2 cellular contexts compared by ENCODE assay signal in the genomic region with DNA sequence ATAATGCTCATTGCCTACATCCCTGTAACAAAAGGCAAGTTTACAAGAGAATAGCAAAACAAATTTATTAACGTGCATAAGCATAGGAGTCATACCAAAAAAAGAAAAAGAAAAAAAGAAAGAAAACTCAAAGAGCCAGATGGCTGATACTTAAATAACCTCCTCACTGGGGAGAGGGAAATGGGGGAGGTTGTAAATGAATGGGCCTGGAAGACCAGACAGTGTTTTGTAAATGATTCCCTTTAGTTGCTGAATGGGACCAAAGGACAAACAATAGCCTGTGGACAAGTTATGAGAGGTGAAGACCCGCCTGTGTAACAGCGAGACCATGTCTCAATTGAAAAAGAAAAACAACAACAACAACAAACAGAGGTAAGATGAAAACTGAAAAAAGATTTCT.
TF ChIP-seq lines count a peak whose summit lies in the region.

No MANE protein-coding gene starts in this region.

TF ChIP-seq in SK-N-SH, 30 proteins besides CTCF, POLR2A, EP300 and RAD21 (continued from another document):
- TF ChIP-seq, protein P1, sequence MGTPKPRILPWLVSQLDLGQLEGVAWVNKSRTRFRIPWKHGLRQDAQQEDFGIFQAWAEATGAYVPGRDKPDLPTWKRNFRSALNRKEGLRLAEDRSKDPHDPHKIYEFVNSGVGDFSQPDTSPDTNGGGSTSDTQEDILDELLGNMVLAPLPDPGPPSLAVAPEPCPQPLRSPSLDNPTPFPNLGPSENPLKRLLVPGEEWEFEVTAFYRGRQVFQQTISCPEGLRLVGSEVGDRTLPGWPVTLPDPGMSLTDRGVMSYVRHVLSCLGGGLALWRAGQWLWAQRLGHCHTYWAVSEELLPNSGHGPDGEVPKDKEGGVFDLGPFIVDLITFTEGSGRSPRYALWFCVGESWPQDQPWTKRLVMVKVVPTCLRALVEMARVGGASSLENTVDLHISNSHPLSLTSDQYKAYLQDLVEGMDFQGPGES (IDR thresholded peaks at IDR 0.05; ENCODE audit: low read depth, low read length), result no peak
- TF ChIP-seq, protein P2, sequence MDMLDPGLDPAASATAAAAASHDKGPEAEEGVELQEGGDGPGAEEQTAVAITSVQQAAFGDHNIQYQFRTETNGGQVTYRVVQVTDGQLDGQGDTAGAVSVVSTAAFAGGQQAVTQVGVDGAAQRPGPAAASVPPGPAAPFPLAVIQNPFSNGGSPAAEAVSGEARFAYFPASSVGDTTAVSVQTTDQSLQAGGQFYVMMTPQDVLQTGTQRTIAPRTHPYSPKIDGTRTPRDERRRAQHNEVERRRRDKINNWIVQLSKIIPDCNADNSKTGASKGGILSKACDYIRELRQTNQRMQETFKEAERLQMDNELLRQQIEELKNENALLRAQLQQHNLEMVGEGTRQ (IDR thresholded peaks at IDR 0.05; ENCODE audit: borderline replicate concordance, low read depth, low read length), result no peak
- TF ChIP-seq USF1 (IDR thresholded peaks at IDR 0.05; ENCODE audit: borderline replicate concordance, low read depth) (no peak), MAX (IDR thresholded peaks at IDR 0.05; ENCODE audit: low read depth) (no peak), GABPA (IDR thresholded peaks at IDR 0.05; ENCODE audit: low read depth) (no peak), FOSL2 (IDR thresholded peaks at IDR 0.05; ENCODE audit: borderline replicate concordance, low read depth) (no peak), SIN3A (IDR thresholded peaks at IDR 0.05; ENCODE audit: borderline replicate concordance, low read depth, low read length) (no peak), JUND (IDR thresholded peaks at IDR 0.05) (no peak), TAF1 (IDR thresholded peaks at IDR 0.05; ENCODE audit: borderline replicate concordance, low read depth, low read length) (no peak), RCOR1 (IDR thresholded peaks at IDR 0.05; ENCODE audit: low read length) (no peak)
- TF ChIP-seq, protein P3, sequence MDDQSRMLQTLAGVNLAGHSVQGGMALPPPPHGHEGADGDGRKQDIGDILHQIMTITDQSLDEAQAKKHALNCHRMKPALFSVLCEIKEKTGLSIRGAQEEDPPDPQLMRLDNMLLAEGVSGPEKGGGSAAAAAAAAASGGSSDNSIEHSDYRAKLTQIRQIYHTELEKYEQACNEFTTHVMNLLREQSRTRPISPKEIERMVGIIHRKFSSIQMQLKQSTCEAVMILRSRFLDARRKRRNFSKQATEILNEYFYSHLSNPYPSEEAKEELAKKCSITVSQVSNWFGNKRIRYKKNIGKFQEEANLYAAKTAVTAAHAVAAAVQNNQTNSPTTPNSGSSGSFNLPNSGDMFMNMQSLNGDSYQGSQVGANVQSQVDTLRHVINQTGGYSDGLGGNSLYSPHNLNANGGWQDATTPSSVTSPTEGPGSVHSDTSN (IDR thresholded peaks at IDR 0.05), result no peak

TF ChIP-seq in SK-N-SH treated with all-trans-retinoic acid at 6 μM for 48 hours, 23 proteins besides CTCF, POLR2A, EP300 and RAD21 (continued from another document):
- TF ChIP-seq, protein P4, sequence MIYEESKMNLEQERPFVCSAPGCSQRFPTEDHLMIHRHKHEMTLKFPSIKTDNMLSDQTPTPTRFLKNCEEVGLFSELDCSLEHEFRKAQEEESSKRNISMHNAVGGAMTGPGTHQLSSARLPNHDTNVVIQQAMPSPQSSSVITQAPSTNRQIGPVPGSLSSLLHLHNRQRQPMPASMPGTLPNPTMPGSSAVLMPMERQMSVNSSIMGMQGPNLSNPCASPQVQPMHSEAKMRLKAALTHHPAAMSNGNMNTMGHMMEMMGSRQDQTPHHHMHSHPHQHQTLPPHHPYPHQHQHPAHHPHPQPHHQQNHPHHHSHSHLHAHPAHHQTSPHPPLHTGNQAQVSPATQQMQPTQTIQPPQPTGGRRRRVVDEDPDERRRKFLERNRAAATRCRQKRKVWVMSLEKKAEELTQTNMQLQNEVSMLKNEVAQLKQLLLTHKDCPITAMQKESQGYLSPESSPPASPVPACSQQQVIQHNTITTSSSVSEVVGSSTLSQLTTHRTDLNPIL (CRISPR knock-in tag; IDR thresholded peaks at IDR 0.05; ENCODE audit: low read depth), result no peak
- no peak for TF ChIP-seq ZNF565 (CRISPR knock-in tag; conservative IDR thresholded peaks at IDR 0.05; ENCODE audit: low read depth)
- no peak for TF ChIP-seq ZNF70 (CRISPR knock-in tag; IDR thresholded peaks at IDR 0.05)
- TF ChIP-seq ARNTL (CRISPR knock-in tag; IDR thresholded peaks at IDR 0.05; ENCODE audit: borderline replicate concordance, low read depth), result no peak
- TF ChIP-seq GLIS3 (CRISPR knock-in tag; IDR thresholded peaks at IDR 0.05), result no peak
- no peak for TF ChIP-seq SNAI2 (CRISPR knock-in tag; IDR thresholded peaks at IDR 0.05)
- TF ChIP-seq ZC3H10 (CRISPR knock-in tag; IDR thresholded peaks at IDR 0.05), result no peak
- no peak for TF ChIP-seq OSR1 (CRISPR knock-in tag; IDR thresholded peaks at IDR 0.05)
- no peak for TF ChIP-seq ZFP3 (CRISPR knock-in tag; IDR thresholded peaks at IDR 0.05)
- no peak for TF ChIP-seq BACH2 (CRISPR knock-in tag; IDR thresholded peaks at IDR 0.05; ENCODE audit: borderline replicate concordance)
- TF ChIP-seq CSDC2 (CRISPR knock-in tag; IDR thresholded peaks at IDR 0.05), result no peak
TF ChIP-seq in SK-N-SH treated with all-trans-retinoic acid at 6 μM for 48 hours: peak in this region for 0.
